In genomic region chr18:27311114-27311513, GRCh38 we compare ENCODE assay signal across 33 cellular contexts.
"Had no signal": no experiment of that assay in that cellular context is flagged by ENCODE, and none has a peak within 500 bp of the region (broad histone marks: within the 10 kb centered on the region; RNA-seq: fewer than 3 reads in every experiment).

No MANE protein-coding gene starts in this region.

- ATAC-seq: activated CD8-positive, alpha-beta T cell treated with anti-CD3 and anti-CD28 coated beads for 36 hours; activated naive CD4-positive, alpha-beta T cell treated with anti-CD3 and anti-CD28 coated beads, Interleukin-2, amount 50 U/mL, for 72 hours; activated T-cell treated with anti-CD3 and anti-CD28 coated beads, Interleukin-2, amount 50 U/mL, for 4 hours; activated T-cell treated with anti-CD3 and anti-CD28 coated beads, Interleukin-2, amount 50 U/mL, for 72 hours; activated T-helper 17 cell treated with anti-CD3 and anti-CD28 coated beads, Interleukin-2, amount 50 U/mL, for 72 hours; body of pancreas had no signal

- H3K9me3 ChIP-seq: adrenal gland, body of pancreas, breast epithelium had no signal

- H3K4me1 ChIP-seq: adrenal gland, body of pancreas, breast epithelium had no signal

- H3K27me3 ChIP-seq: adrenal gland, body of pancreas, brain microvascular endothelial cell, breast epithelium had no signal

- H3K36me3 ChIP-seq: adrenal gland, brain microvascular endothelial cell, breast epithelium had no signal

- H3K4me3 ChIP-seq: adrenal gland, body of pancreas, breast epithelium had no signal

- FAIRE-seq: astrocyte, TTC549 had no signal

- H3K27ac ChIP-seq: adrenal gland, body of pancreas, brain microvascular endothelial cell, breast epithelium, VCaP had no signal

- DNase-seq: activated B cell treated with CpG ODN at 0.5 μM for 24 hours; activated CD4-positive, alpha-beta memory T cell treated with anti-CD3 and anti-CD28 coated beads for 36 hours; activated CD4-positive, alpha-beta T cell treated with anti-CD3 and anti-CD28 coated beads for 4 hours; activated CD4-positive, alpha-beta T cell treated with anti-CD3 and anti-CD28 coated beads, Interleukin-2, amount 10 ng/mL, durations not matched to agents 24 days and 14 days; activated CD4-positive, alpha-beta T cell treated with anti-CD3 and anti-CD28 coated beads, Interleukin-2, amount 50 U/mL, for 1 hour; activated CD4-positive, alpha-beta T cell treated with anti-CD3 and anti-CD28 coated beads, Interleukin-2, amount 50 U/mL, for 4 hours; activated CD4-positive, CD25-positive, alpha-beta regulatory T cell treated with anti-CD3 and anti-CD28 coated beads, Interleukin-2, amount 50 U/mL, for 72 hours; activated CD8-positive, alpha-beta memory T cell treated with anti-CD3 and anti-CD28 coated beads, Interleukin-2, amount 50 U/mL, for 4 hours; activated CD8-positive, alpha-beta T cell treated with anti-CD3 and anti-CD28 coated beads for 36 hours; activated effector memory CD4-positive, alpha-beta T cell treated with anti-CD3 and anti-CD28 coated beads, Interleukin-2, amount 50 U/mL, for 16 hours; activated gamma-delta T cell treated with Interleukin-2 at 50 U/mL for 16 hours; activated naive CD4-positive, alpha-beta T cell; activated naive CD4-positive, alpha-beta T cell treated with anti-CD3 and anti-CD28 coated beads for 36 hours; activated naive CD4-positive, alpha-beta T cell treated with anti-CD3 and anti-CD28 coated beads, Interleukin-2, amount 50 U/mL, for 16 hours; activated naive CD8-positive, alpha-beta T cell treated with anti-CD3 and anti-CD28 coated beads for 36 hours; activated T-cell treated with anti-CD3 and anti-CD28 coated beads for 4 hours; activated T-cell treated with anti-CD3 and anti-CD28 coated beads, Interleukin-2, amount 50 U/mL, for 1 hour; activated T-cell treated with anti-CD3 and anti-CD28 coated beads, Interleukin-2, amount 50 U/mL, for 4 hours; activated T-cell treated with anti-CD3 and anti-CD28 coated beads, Interleukin-2, amount 50 U/mL, for 72 hours; adrenal gland; amniotic stem cell; aorta; body of pancreas; brain microvascular endothelial cell; central memory CD4-positive, alpha-beta T cell; T-helper 2 cell; T-helper 9 cell had no signal
